In genomic region chr10:3907514-3907913, GRCh38 we compare ENCODE assay signal across 1 cellular context.
TF ChIP-seq lines count a peak whose summit lies in the region.

No MANE protein-coding gene starts in this region.

TF ChIP-seq in SK-N-SH treated with all-trans-retinoic acid at 6 μM for 48 hours, 23 proteins besides CTCF, POLR2A, EP300 and RAD21 (continued from another document):
- TF ChIP-seq PATZ1 (CRISPR knock-in tag; IDR thresholded peaks at IDR 0.05; ENCODE audit: borderline replicate concordance) (no peak), POU6F1 (CRISPR knock-in tag; IDR thresholded peaks at IDR 0.05; ENCODE audit: borderline replicate concordance, low read depth) (no peak), BACH2 (CRISPR knock-in tag; IDR thresholded peaks at IDR 0.05; ENCODE audit: borderline replicate concordance) (no peak), TSHZ2 (CRISPR knock-in tag; IDR thresholded peaks at IDR 0.05) (no peak), ZNF70 (CRISPR knock-in tag; IDR thresholded peaks at IDR 0.05) (no peak)
TF ChIP-seq in SK-N-SH treated with all-trans-retinoic acid at 6 μM for 48 hours: peak in this region for 0.
